12 cellular contexts compared by ENCODE assay signal in the genomic region with DNA sequence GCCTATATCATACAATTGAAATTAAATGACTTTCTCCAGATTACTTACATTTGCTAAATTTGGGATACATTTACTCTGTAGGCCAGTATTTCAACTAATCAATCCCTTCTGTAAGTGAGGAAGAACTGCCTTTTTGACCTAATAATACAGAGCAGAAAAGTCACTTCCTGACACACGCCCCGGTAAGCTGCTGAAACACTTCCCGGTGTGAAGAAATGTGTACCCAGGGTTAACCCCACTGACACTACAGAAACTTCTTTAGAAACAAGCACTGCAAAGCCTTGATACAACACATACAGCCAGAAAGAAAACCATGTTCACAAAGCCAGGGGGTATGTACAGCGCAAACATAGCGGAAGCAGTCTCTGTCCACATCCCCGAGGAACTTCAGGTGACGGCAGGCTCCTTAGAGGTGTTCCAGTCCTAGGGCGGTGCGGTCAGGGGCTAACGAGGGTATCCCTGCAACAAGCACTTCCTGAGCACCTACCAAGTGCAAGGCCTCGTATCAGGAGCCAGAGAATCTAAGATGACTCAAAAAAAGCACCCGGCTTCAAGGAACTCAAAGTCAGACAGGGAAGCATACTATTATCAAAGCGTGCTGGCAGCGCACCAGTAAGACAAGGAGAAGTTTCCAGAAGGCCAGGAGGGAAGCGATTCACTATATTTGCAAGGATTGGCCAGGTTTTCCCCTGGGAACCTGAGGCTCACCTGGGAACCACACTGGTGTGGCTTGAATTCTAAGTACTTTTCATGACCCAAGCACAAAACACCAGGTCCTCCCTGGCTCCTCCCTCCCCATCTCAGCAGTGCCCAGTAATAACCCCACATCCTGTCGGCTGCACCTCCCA. TPM values are rescaled to one million over a fixed set of nuclear protein-coding genes. Genes with fewer than 3 reads are reported as not detected.
DNase-seq lines count a peak whose midpoint lies in the region; ATAC-seq and TF ChIP-seq lines count a peak whose summit lies in the region.
"Had no signal": no experiment of that assay in that cellular context is flagged by ENCODE, and none has a peak within 500 bp of the region (broad histone marks: within the 10 kb centered on the region; RNA-seq: fewer than 3 reads in every experiment).

No MANE protein-coding gene starts in this region.

- POLR2A ChIA-PET in HEK293T (lab: Yijun Ruan, JAX): no interaction called here

- no peak overlapping the region for H3K9ac ChIP-seq in colonic mucosa (ENCODE audit: low read depth in 2 of 2, low read length in 2 of 2)
- H3K9ac ChIP-seq: parathyroid adenoma had no signal

- intact Hi-C loops in gastrocnemius medialis (cut with DNase I; ENCODE audit: low total_unique reads): no loop called here
- intact Hi-C loops in colonic mucosa (cut with DNase I): no loop called here

- H3K27me3 ChIP-seq in gastrocnemius medialis (no peaks in the 10 kb centered on the region), colonic mucosa (no peaks in the 10 kb centered on the region)

- peaks cover 50 to 66% of the 10 kb centered on the region in 2 donors for H3K4me1 ChIP-seq in gastrocnemius medialis
- peaks cover 9% of the 10 kb centered on the region for H3K4me1 ChIP-seq in colonic mucosa
- H3K4me1 ChIP-seq: Caco-2, parathyroid adenoma had no signal

- TF ChIP-seq POLR2A in gastrocnemius medialis (IDR thresholded peaks at IDR 0.05): no peak

- H3K4me3 Mint-ChIP-seq in glutamatergic neuron (ENCODE audit: unreplicated experiment): peak overlapping the region; percentile 78

- H3K27me3 Mint-ChIP-seq in glutamatergic neuron (ENCODE audit: unreplicated experiment): peaks cover 31% of the 10 kb centered on the region

- no peak overlapping the region for H3K4me3 ChIP-seq in gastrocnemius medialis
- no peak overlapping the region for H3K4me3 ChIP-seq in colonic mucosa

- H3K27ac ChIP-seq in gastrocnemius medialis: peak overlapping the region; percentile 61 to 92 (median 92)
- H3K27ac ChIP-seq in colonic mucosa: no peak overlapping the region
- H3K27ac ChIP-seq: parathyroid adenoma had no signal

- H3K9me3 ChIP-seq in gastrocnemius medialis: no peaks in the 10 kb centered on the region
- H3K9me3 ChIP-seq in colonic mucosa: no peaks in the 10 kb centered on the region
- H3K9me3 ChIP-seq: Caco-2 had no signal

- H3K4me1 Mint-ChIP-seq in glutamatergic neuron (ENCODE audit: low read depth, unreplicated experiment): peaks cover 85% of the 10 kb centered on the region

- H3K36me3 Mint-ChIP-seq in glutamatergic neuron (ENCODE audit: unreplicated experiment): no peaks in the 10 kb centered on the region

- in situ Hi-C loops in gastrocnemius medialis (cut with MboI; ENCODE audit: low sequenced_read_pairs in 4 of 4): no loop called here

- peak overlapping the region; percentile 87 for H3K27ac Mint-ChIP-seq in glutamatergic neuron (ENCODE audit: unreplicated experiment)

- CTCF ChIA-PET in HEK293T (lab: Yijun Ruan, JAX): no interaction called here

- ATAC-seq in gastrocnemius medialis: no peak
- ATAC-seq in GM19452 (IDR thresholded peaks at IDR 0.05; ENCODE audit: unreplicated experiment): no peak

- DNase-seq in GF-D8 (lab: John Stamatoyannopoulos, UW) (peak; percentile 81), SKM-1 treated with dmso at 0.1 percent for 144 hours (lab: John Stamatoyannopoulos, UW; ENCODE audit: unreplicated experiment) (peak; percentile 75), glutamatergic neuron (no peak), gastrocnemius medialis (peak in 1 of 2 donors; percentile 11), AG20443 (ENCODE audit: low spot score) (no peak), colonic mucosa (no peak), HEK293T (ENCODE audit: extremely low spot score) (no peak)
- DNase-seq: NCI-H748 treated with DMSO at 0.1 percent for 48 hours, T-helper 1 cell had no signal

- TF ChIP-seq CTCF in glutamatergic neuron (IDR thresholded peaks at IDR 0.05; ENCODE audit: partially characterized antibody, unreplicated experiment) (no peak), gastrocnemius medialis (IDR thresholded peaks at IDR 0.05 in 4 of 5, conservative IDR thresholded peaks at IDR 0.05 in 1 of 5) (no peak), colonic mucosa (IDR thresholded peaks at IDR 0.05) (no peak)

- H3K9me3 Mint-ChIP-seq in glutamatergic neuron (ENCODE audit: unreplicated experiment): peaks cover 49% of the 10 kb centered on the region

- no peaks in the 10 kb centered on the region for H3K36me3 ChIP-seq in gastrocnemius medialis
- no peaks in the 10 kb centered on the region for H3K36me3 ChIP-seq in colonic mucosa

TF ChIP-seq in HEK293T, 16 proteins besides CTCF, POLR2A, EP300 and RAD21:
- TF ChIP-seq TARDBP (IDR thresholded peaks at IDR 0.05): no peak
- TF ChIP-seq, protein P1, sequence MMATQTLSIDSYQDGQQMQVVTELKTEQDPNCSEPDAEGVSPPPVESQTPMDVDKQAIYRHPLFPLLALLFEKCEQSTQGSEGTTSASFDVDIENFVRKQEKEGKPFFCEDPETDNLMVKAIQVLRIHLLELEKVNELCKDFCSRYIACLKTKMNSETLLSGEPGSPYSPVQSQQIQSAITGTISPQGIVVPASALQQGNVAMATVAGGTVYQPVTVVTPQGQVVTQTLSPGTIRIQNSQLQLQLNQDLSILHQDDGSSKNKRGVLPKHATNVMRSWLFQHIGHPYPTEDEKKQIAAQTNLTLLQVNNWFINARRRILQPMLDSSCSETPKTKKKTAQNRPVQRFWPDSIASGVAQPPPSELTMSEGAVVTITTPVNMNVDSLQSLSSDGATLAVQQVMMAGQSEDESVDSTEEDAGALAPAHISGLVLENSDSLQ (IDR thresholded peaks at IDR 0.05): no peak
- TF ChIP-seq ZNF384 (IDR thresholded peaks at IDR 0.05): no peak

RNA-seq across cellular contexts. Expression of a gene that starts 46.6 kb away (rescaled TPM):
- total RNA-seq in glutamatergic neuron (ENCODE audit: unreplicated experiment) (192 TPM), gastrocnemius medialis (10 to 100 TPM in 3 of 4 donors, 1 to 10 TPM in 1; 8.4 to 19.3 (median 12.4) TPM), colonic mucosa (10 to 100 TPM; 15.2 to 21.3 TPM)

Comparison
In these comparisons a context has a peak if more than half of its experiments do, and no peak if none do; other contexts are left out.
1. DNase-seq: peak in GF-D8 (single experiment) and SKM-1 treated with dmso at 0.1 percent for 144 hours (single experiment); none in glutamatergic neuron (single experiment), AG20443 (single experiment), colonic mucosa (single experiment) and HEK293T (single experiment).